Comparison of ENCODE assay signal across 33 cellular contexts in the genomic region with DNA sequence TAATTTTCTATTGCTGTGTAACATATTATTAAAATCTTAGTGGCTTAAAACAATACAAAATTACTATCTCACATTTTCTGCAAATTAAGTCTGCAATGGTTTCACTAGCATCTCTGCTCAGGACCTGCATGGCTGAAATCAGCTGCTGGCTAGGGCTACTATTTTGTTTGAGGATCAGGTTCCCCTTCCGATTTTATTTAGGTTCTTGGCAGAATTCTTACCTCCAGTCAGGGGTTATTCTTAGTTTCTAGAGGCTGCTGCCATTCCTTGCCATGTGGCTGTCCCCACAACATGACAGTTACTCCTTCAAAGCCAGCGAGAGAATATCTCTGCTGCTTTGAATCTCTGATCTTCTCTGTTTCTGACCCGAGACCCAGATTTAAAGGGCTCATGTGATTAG.
"Had no signal": no experiment of that assay in that cellular context is flagged by ENCODE, and none has a peak within 500 bp of the region (broad histone marks: within the 10 kb centered on the region; RNA-seq: fewer than 3 reads in every experiment).

No MANE protein-coding gene starts in this region.

- H3K4me3 ChIP-seq: adrenal gland, body of pancreas, breast epithelium had no signal

- H3K27ac ChIP-seq: adrenal gland, body of pancreas, brain microvascular endothelial cell, breast epithelium, VCaP had no signal

- H3K36me3 ChIP-seq: adrenal gland, brain microvascular endothelial cell, breast epithelium had no signal

- ATAC-seq: activated CD8-positive, alpha-beta T cell treated with anti-CD3 and anti-CD28 coated beads for 36 hours; activated naive CD4-positive, alpha-beta T cell treated with anti-CD3 and anti-CD28 coated beads, Interleukin-2, amount 50 U/mL, for 72 hours; activated T-cell treated with anti-CD3 and anti-CD28 coated beads, Interleukin-2, amount 50 U/mL, for 4 hours; activated T-cell treated with anti-CD3 and anti-CD28 coated beads, Interleukin-2, amount 50 U/mL, for 72 hours; activated T-helper 17 cell treated with anti-CD3 and anti-CD28 coated beads, Interleukin-2, amount 50 U/mL, for 72 hours; body of pancreas had no signal

- DNase-seq: activated B cell treated with CpG ODN at 0.5 μM for 24 hours; activated CD4-positive, alpha-beta memory T cell treated with anti-CD3 and anti-CD28 coated beads for 36 hours; activated CD4-positive, alpha-beta T cell treated with anti-CD3 and anti-CD28 coated beads for 4 hours; activated CD4-positive, alpha-beta T cell treated with anti-CD3 and anti-CD28 coated beads, Interleukin-2, amount 10 ng/mL, durations not matched to agents 24 days and 14 days; activated CD4-positive, alpha-beta T cell treated with anti-CD3 and anti-CD28 coated beads, Interleukin-2, amount 50 U/mL, for 1 hour; activated CD4-positive, alpha-beta T cell treated with anti-CD3 and anti-CD28 coated beads, Interleukin-2, amount 50 U/mL, for 4 hours; activated CD4-positive, CD25-positive, alpha-beta regulatory T cell treated with anti-CD3 and anti-CD28 coated beads, Interleukin-2, amount 50 U/mL, for 72 hours; activated CD8-positive, alpha-beta memory T cell treated with anti-CD3 and anti-CD28 coated beads, Interleukin-2, amount 50 U/mL, for 4 hours; activated CD8-positive, alpha-beta T cell treated with anti-CD3 and anti-CD28 coated beads for 36 hours; activated effector memory CD4-positive, alpha-beta T cell treated with anti-CD3 and anti-CD28 coated beads, Interleukin-2, amount 50 U/mL, for 16 hours; activated gamma-delta T cell treated with Interleukin-2 at 50 U/mL for 16 hours; activated naive CD4-positive, alpha-beta T cell; activated naive CD4-positive, alpha-beta T cell treated with anti-CD3 and anti-CD28 coated beads for 36 hours; activated naive CD4-positive, alpha-beta T cell treated with anti-CD3 and anti-CD28 coated beads, Interleukin-2, amount 50 U/mL, for 16 hours; activated naive CD8-positive, alpha-beta T cell treated with anti-CD3 and anti-CD28 coated beads for 36 hours; activated T-cell treated with anti-CD3 and anti-CD28 coated beads for 4 hours; activated T-cell treated with anti-CD3 and anti-CD28 coated beads, Interleukin-2, amount 50 U/mL, for 1 hour; activated T-cell treated with anti-CD3 and anti-CD28 coated beads, Interleukin-2, amount 50 U/mL, for 4 hours; activated T-cell treated with anti-CD3 and anti-CD28 coated beads, Interleukin-2, amount 50 U/mL, for 72 hours; adrenal gland; amniotic stem cell; aorta; body of pancreas; brain microvascular endothelial cell; caudate nucleus; cerebellar nuclear complex; T-helper 1 cell; T-helper 2 cell; T-helper 9 cell had no signal

- H3K4me1 ChIP-seq: adrenal gland, body of pancreas, breast epithelium had no signal

- H3K9me3 ChIP-seq: adrenal gland, body of pancreas had no signal

- H3K27me3 ChIP-seq: adrenal gland, body of pancreas, brain microvascular endothelial cell, breast epithelium had no signal
